Comparison of ENCODE assay signal across 8 cellular contexts in the genomic region with DNA sequence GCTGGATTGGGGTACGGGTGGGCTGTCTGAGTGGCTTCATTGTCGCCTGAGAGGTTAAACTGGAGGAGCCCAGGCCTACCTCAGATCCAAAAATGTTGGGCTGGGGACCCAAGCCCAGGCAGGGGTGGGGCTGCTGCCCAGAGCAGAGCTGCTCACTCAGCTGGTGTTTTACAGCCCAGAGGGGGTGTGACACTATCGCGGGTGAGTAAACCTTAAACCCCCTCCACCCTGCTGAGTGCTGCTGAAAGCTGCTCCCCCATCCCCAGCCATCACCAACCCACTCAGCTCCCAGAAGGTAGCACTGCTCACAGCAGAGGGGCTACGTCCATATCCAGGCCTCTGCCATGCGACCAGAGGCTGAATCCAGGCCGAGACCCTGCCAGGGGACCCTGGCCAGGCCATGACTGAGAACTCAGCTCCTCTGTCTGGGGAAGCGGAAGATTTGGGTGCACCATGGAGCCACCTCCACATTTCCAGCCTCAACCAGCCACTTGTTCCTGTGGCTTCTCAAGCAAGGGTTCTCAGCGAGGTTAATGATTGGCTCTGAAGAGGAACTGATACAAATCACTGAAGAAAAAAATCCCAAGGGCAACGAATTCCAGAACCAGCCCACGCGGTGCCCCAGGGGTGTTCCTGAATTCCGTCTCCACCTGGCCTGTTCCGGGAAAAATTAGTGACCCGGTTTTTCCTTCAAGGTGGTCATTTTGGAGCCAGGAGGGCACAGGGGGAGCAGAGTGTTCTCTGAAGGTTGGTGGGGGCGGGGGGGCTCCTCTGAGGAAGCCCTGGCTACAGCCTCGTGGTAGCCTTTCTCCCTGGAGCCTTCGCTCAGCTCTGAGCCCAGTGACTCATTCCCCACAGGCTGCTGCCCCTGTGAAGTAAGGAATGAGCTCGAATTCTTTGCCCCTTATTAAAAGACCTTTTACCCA. TPM values are rescaled to one million over a fixed set of nuclear protein-coding genes. Genes with fewer than 3 reads are reported as not detected.
DNase-seq lines count a peak whose midpoint lies in the region; ATAC-seq, FAIRE-seq and TF ChIP-seq lines count a peak whose summit lies in the region.

No MANE protein-coding gene starts in this region.

- peak overlapping the region; percentile 92 for H3K27ac Mint-ChIP-seq in astrocyte (ENCODE audit: unreplicated experiment)

- H3K4me1 ChIP-seq in astrocyte (ENCODE audit: insufficient read depth, low read length) (peaks cover 28% of the 10 kb centered on the region), left lung (peaks cover 23 to 59% of the 10 kb centered on the region in 2 donors), aorta (ENCODE audit: control insufficient read depth in 1 of 2, insufficient read depth in 2 of 2, low read length in 2 of 2) (no peaks in the 10 kb centered on the region)

- H4K20me1 ChIP-seq in astrocyte (ENCODE audit: insufficient read depth, low read length), result no peaks in the 10 kb centered on the region

- H3K79me2 ChIP-seq in astrocyte (ENCODE audit: insufficient read depth, low read length), result no peaks in the 10 kb centered on the region

- H3K36me3 ChIP-seq in astrocyte (ENCODE audit: insufficient read depth, low read length) (no peaks in the 10 kb centered on the region), left lung (no peaks in the 10 kb centered on the region), aorta (ENCODE audit: control insufficient read depth in 1 of 2, insufficient read depth in 2 of 2, low read length in 1 of 2) (no peaks in the 10 kb centered on the region)

- 40 to 42% methylated on average over 19 of the region's 19 CpGs for WGBS in aorta, 2 donors

- H3K36me3 Mint-ChIP-seq in astrocyte (ENCODE audit: low read depth, unreplicated experiment), result no peaks in the 10 kb centered on the region

- intact Hi-C loops in left lung (cut with DNase I), result no loop called here
- intact Hi-C loops in aorta (cut with DNase I), result no loop called here

- H3K9me3 Mint-ChIP-seq in astrocyte (ENCODE audit: unreplicated experiment), result no peaks in the 10 kb centered on the region

- H3K4me3 Mint-ChIP-seq in astrocyte (ENCODE audit: unreplicated experiment), result peak overlapping the region; percentile 45

- TF ChIP-seq CTCF in GM12865 (IDR thresholded peaks at IDR 0.05; ENCODE audit: insufficient read depth, low read depth, low read length, missing control alignments), result no peak
- no peak for TF ChIP-seq CTCF in astrocyte (IDR thresholded peaks at IDR 0.05; ENCODE audit: insufficient read depth, low read depth, low read length)
- no peak for TF ChIP-seq CTCF in left lung (IDR thresholded peaks at IDR 0.05)

- H3K27me3 Mint-ChIP-seq in astrocyte (ENCODE audit: low read depth, unreplicated experiment), result peaks cover 5% of the 10 kb centered on the region

- peaks cover 17% of the 10 kb centered on the region for H3K4me1 Mint-ChIP-seq in astrocyte (ENCODE audit: low read depth, unreplicated experiment)

- peaks cover 2% of the 10 kb centered on the region for H3K27me3 ChIP-seq in astrocyte (ENCODE audit: insufficient read depth, low read length)
- no peaks in the 10 kb centered on the region for H3K27me3 ChIP-seq in left lung
- no peaks in the 10 kb centered on the region for H3K27me3 ChIP-seq in aorta (ENCODE audit: control insufficient read depth in 1 of 2, insufficient read depth in 2 of 2, low read length in 1 of 2)

- H3K4me3 ChIP-seq in GM12865 (ENCODE audit: low read depth, low read length), result peak overlapping the region; percentile 63
- H3K4me3 ChIP-seq in astrocyte (ENCODE audit: insufficient read depth, low read depth, low read length), result no peak overlapping the region
- H3K4me3 ChIP-seq in left lung, result peak overlapping the region in 1 of 2 donors; percentile 37
- no peak overlapping the region for H3K4me3 ChIP-seq in aorta (ENCODE audit: low read length in 2 of 2)

- H3K9ac ChIP-seq in astrocyte (ENCODE audit: low read length), result peak overlapping the region; percentile 53

- DNase-seq in GM12865 (ENCODE audit: low read depth) (peak; percentile 21), astrocyte (ENCODE audit: low read depth) (peak; percentile 74), left lung (peak in 1 of 2 donors; percentile 69), aorta (peak; percentile 70 to 81), medulla oblongata (ENCODE audit: extremely low spot score) (no peak)
- no peak for DNase-seq in activated CD4-positive, CD25-positive, alpha-beta regulatory T cell (lab: John Stamatoyannopoulos, UW)

- H3K27ac ChIP-seq in astrocyte (ENCODE audit: low read depth, low read length) (peak overlapping the region; percentile 71), left lung (peak overlapping the region; percentile 83 to 90), aorta (ENCODE audit: low read depth in 1 of 2, low read length in 2 of 2) (peak overlapping the region in 1 of 2 donors; percentile 60)

- FAIRE-seq in astrocyte (lab: Jason Lieb, UNC), result peak; percentile 34

- ATAC-seq in HG02885 (IDR thresholded peaks at IDR 0.05; ENCODE audit: poor library complexity, unreplicated experiment) (peak; percentile 19), left lung (peak; percentile 66), aorta (ENCODE audit: low FRiP score) (peak; percentile 45), HG02571 (IDR thresholded peaks at IDR 0.05; ENCODE audit: unreplicated experiment) (no peak)

- H2AFZ ChIP-seq in astrocyte (ENCODE audit: low read depth, low read length), result peak overlapping the region; percentile 94

- H3K9me3 ChIP-seq in astrocyte (ENCODE audit: insufficient read depth, low read depth, low read length), result no peaks in the 10 kb centered on the region
- H3K9me3 ChIP-seq in left lung, result no peaks in the 10 kb centered on the region
- H3K9me3 ChIP-seq in aorta (ENCODE audit: control insufficient read depth, low read length), result no peaks in the 10 kb centered on the region

- H3K4me2 ChIP-seq in astrocyte (ENCODE audit: low read length), result peak overlapping the region; percentile 59

RNA-seq across cellular contexts. Expression of a gene that starts 9.4 kb away (rescaled TPM):
- 7.1 and 10.6 TPM in 2 replicates for total RNA-seq in astrocyte
- total RNA-seq in left lung, result 10 to 100 TPM; 36.8 to 45.1 TPM
- 10 to 100 TPM in 1 of 2 donors, 1 to 10 TPM in 1; 5.6 to 11.4 TPM for total RNA-seq in aorta
- polyA plus RNA-seq in aorta, result 1 to 10 TPM; 7.8 to 7.9 TPM

RNA-seq across cellular contexts. Expression of a gene that starts 31.3 kb away (rescaled TPM):
- total RNA-seq in astrocyte (17.1 and 18.6 TPM in 2 replicates), left lung (10 to 100 TPM; 20.6 to 20.8 TPM), aorta (10 to 100 TPM; 21.4 to 26.4 TPM)
- polyA plus RNA-seq in aorta, result 10 to 100 TPM; 13.9 to 14.9 TPM

RNA-seq across cellular contexts. Expression of a gene that starts 31.4 kb away (rescaled TPM):
- 11.5 and 11.9 TPM in 2 replicates for total RNA-seq in astrocyte
- total RNA-seq in left lung, result 10 to 100 TPM; 18.3 to 19.3 TPM
- total RNA-seq in aorta, result 10 to 100 TPM in 1 of 2 donors, 1 to 10 TPM in 1; 8.7 to 19.4 TPM
- polyA plus RNA-seq in aorta, result 1 to 10 TPM; 4.9 to 8.6 TPM

RNA-seq across cellular contexts. Expression of a gene that starts 31.6 kb away (rescaled TPM):
- 238 and 239 TPM in 2 replicates for total RNA-seq in astrocyte
- 100 to 1,000 TPM; 203 to 215 TPM for total RNA-seq in left lung
- total RNA-seq in aorta, result 100 to 1,000 TPM; 136 to 149 TPM
- 100 to 1,000 TPM; 349 to 520 TPM for polyA plus RNA-seq in aorta

RNA-seq across cellular contexts. Expression of a gene that starts 53.2 kb away (rescaled TPM):
- 23.7 and 29.5 TPM in 2 replicates for total RNA-seq in astrocyte
- 10 to 100 TPM; 26.0 to 39.9 TPM for total RNA-seq in left lung
- total RNA-seq in aorta, result 10 to 100 TPM; 24.7 to 29.6 TPM
- polyA plus RNA-seq in aorta, result 10 to 100 TPM; 28.7 to 93.0 TPM

Comparison
In these comparisons a context has a peak if more than half of its experiments do, and no peak if none do; other contexts are left out.
1. DNase-seq: peak in GM12865 (single experiment), astrocyte (single experiment) and aorta (2 of 2); none in medulla oblongata (single experiment) and activated CD4-positive, CD25-positive, alpha-beta regulatory T cell (0 of 4).